In the genomic region with DNA sequence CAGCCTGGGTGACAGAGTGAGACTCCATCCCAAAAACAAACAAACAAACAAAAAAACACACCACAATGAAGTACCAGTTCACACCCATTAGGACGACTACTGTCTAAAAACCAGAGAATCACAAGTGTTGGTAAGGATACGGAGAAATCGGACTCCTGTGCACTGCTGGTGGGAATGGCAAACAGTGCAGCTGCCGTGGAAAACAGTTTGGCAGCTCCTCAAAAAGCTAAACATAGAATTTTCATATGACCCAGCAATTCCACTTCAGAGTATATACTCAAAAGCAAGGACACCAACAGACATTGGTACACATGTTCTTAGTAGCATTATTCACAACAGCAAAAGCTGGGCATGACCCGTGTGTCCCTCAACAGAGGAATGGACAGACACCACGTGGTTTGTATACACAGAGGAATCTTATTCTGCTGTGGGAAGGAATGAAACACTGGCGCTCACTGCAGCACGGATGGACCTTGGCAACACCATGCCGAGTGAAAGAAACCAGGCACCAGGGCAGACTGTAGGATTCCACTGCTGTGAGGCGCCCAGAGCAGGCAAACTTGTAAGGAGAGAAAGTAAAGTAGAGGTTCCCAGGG, we compare ENCODE assay signal across 25 cellular contexts. TPM values are rescaled to one million over a fixed set of nuclear protein-coding genes. Genes with fewer than 3 reads are reported as not detected.
DNase-seq lines count a peak whose midpoint lies in the region; ATAC-seq and TF ChIP-seq lines count a peak whose summit lies in the region.
"Had no signal": no experiment of that assay in that cellular context is flagged by ENCODE, and none has a peak within 500 bp of the region (broad histone marks: within the 10 kb centered on the region; RNA-seq: fewer than 3 reads in every experiment).

No MANE protein-coding gene starts in this region.

- H3K4me3 ChIP-seq in AG10803 (ENCODE audit: low read length) (no peak overlapping the region), heart right ventricle (no peak overlapping the region), osteoblast (ENCODE audit: insufficient read depth, low read length) (no peak overlapping the region), H7 (ENCODE audit: insufficient read depth, low read depth, low read length) (no peak overlapping the region), upper lobe of left lung (no peak overlapping the region), GM23338 (no peak overlapping the region)
- H3K4me3 ChIP-seq: ascending aorta, pancreas, SJCRH30, skin epidermis, testis had no signal

- H3K36me3 ChIP-seq in heart right ventricle (no peaks in the 10 kb centered on the region), osteoblast (ENCODE audit: insufficient read depth, low read length) (no peaks in the 10 kb centered on the region), H7 (replicated peaks; ENCODE audit: control insufficient read depth, insufficient read depth, low read length) (no peaks in the 10 kb centered on the region), upper lobe of left lung (no peaks in the 10 kb centered on the region), GM23338 (ENCODE audit: insufficient read depth) (no peaks in the 10 kb centered on the region)
- H3K36me3 ChIP-seq: ascending aorta, pancreas, SJCRH30 had no signal

- H3K9me2 ChIP-seq in GM23338 (ENCODE audit: insufficient read depth), result no peaks in the 10 kb centered on the region

- no peak for TF ChIP-seq EP300 in upper lobe of left lung (IDR thresholded peaks at IDR 0.05)

- H3K79me2 ChIP-seq in osteoblast (ENCODE audit: insufficient read depth, low read length) (no peaks in the 10 kb centered on the region), GM23338 (replicated peaks; ENCODE audit: insufficient read depth) (no peaks in the 10 kb centered on the region)

- no peak overlapping the region for H3K4me3 Mint-ChIP-seq in GM23338
- H3K4me3 Mint-ChIP-seq: activated CD4-positive, alpha-beta T cell treated with anti-CD3 and anti-CD28 coated beads, Interleukin-2, amount 10 ng/mL, durations not matched to agents 7 days and 5 days; natural killer cell treated with Interleukin-12 subunit alpha and Interleukin-12 subunit beta and Interleukin-15 and Interleukin-18, amount 100 ng/mL, for 72 hours; T-helper 1 cell treated with Interleukin-12 subunit alpha and Interleukin-12 subunit beta and Interleukin-4 antibody, amounts not matched to agents 30 μg/mL and 1 μg/mL, for 36 hours had no signal

- H3K4me1 Mint-ChIP-seq in GM23338, result peaks cover 6% of the 10 kb centered on the region; the same call in 2 of the 3 replicates

- H3K36me3 Mint-ChIP-seq in GM23338 (ENCODE audit: low read depth), result no peaks in the 10 kb centered on the region
- H3K36me3 Mint-ChIP-seq: activated naive CD4-positive, alpha-beta T cell treated with anti-CD3 and anti-CD28 coated beads, Interleukin-2, amount 50 U/mL, for 72 hours; CD14-positive monocyte; natural killer cell treated with Interleukin-12 subunit alpha and Interleukin-12 subunit beta and Interleukin-15 and Interleukin-18, amount 100 ng/mL, for 72 hours had no signal

- H3K27ac Mint-ChIP-seq in GM23338, result no peak overlapping the region
- H3K27ac Mint-ChIP-seq: activated CD4-positive, alpha-beta T cell treated with anti-CD3 and anti-CD28 coated beads, Interleukin-2, amount 10 ng/mL, durations not matched to agents 7 days and 5 days; CD14-positive monocyte; T-helper 1 cell treated with Interleukin-12 subunit alpha and Interleukin-12 subunit beta and Interleukin-4 antibody, amounts not matched to agents 30 μg/mL and 1 μg/mL, for 36 hours had no signal

- in situ Hi-C loops in SK-MEL-5 (cut with HindIII; ENCODE audit: low pct_unique_long_range_greater_than_20kb, low sequenced_read_pairs), result no loop called here

- H3K9me3 Mint-ChIP-seq in GM23338, result no peaks in the 10 kb centered on the region
- H3K9me3 Mint-ChIP-seq: activated CD4-positive, alpha-beta T cell treated with anti-CD3 and anti-CD28 coated beads, Interleukin-2, amount 10 ng/mL, durations not matched to agents 7 days and 5 days; activated naive CD4-positive, alpha-beta T cell treated with anti-CD3 and anti-CD28 coated beads, Interleukin-2, amount 50 U/mL, for 72 hours; CD14-positive monocyte; natural killer cell treated with Interleukin-12 subunit alpha and Interleukin-12 subunit beta and Interleukin-15 and Interleukin-18, amount 100 ng/mL, for 72 hours; T-helper 1 cell treated with Interleukin-12 subunit alpha and Interleukin-12 subunit beta and Interleukin-4 antibody, amounts not matched to agents 30 μg/mL and 1 μg/mL, for 36 hours had no signal

- no peaks in the 10 kb centered on the region for H3F3A ChIP-seq in GM23338 (replicated peaks; ENCODE audit: low read depth)

- WGBS in heart right ventricle, 2 donors, result 23 to 42% methylated on average over 10 of the region's 10 CpGs
- 69 to 71% methylated on average over 8 to 10 of the region's 10 CpGs for WGBS in upper lobe of left lung, 2 donors

- H3K4me2 ChIP-seq in osteoblast (ENCODE audit: insufficient read depth, low read length), result no peak overlapping the region
- no peak overlapping the region for H3K4me2 ChIP-seq in GM23338

- no peak for TF ChIP-seq POLR2A in upper lobe of left lung (IDR thresholded peaks at IDR 0.05)

- H3K27me3 Mint-ChIP-seq in GM23338 (ENCODE audit: insufficient read depth, low read depth, poor library complexity), result peaks cover 18% of the 10 kb centered on the region

- H2AFZ ChIP-seq in osteoblast (ENCODE audit: low read length) (peak overlapping the region; percentile 2), GM23338 (no peak overlapping the region)

- ATAC-seq in heart right ventricle (peak; percentile 31 to 77 (median 59)), GM19035 (IDR thresholded peaks at IDR 0.05; ENCODE audit: unreplicated experiment) (no peak), upper lobe of left lung (ENCODE audit: low FRiP score in 2 of 2) (no peak), GM23338 (no peak)
- ATAC-seq: activated naive CD4-positive, alpha-beta T cell treated with anti-CD3 and anti-CD28 coated beads, Interleukin-2, amount 50 U/mL, for 72 hours; natural killer cell treated with Interleukin-12 subunit alpha and Interleukin-12 subunit beta and Interleukin-15 and Interleukin-18, amount 100 ng/mL, for 72 hours had no signal

- intact Hi-C loops in heart right ventricle (cut with DNase I), result no loop called here

- DNase-seq in AG10803 (ENCODE audit: low read depth), result peak; percentile 30
- DNase-seq in SK-MEL-5 (ENCODE audit: low read depth, low spot score), result peak; percentile 32
- DNase-seq in heart right ventricle, result peak in 1 of 2 donors; percentile 29
- no peak for DNase-seq in osteoblast (ENCODE audit: insufficient read length, low spot score, missing footprints)
- no peak for DNase-seq in H7
- no peak for DNase-seq in upper lobe of left lung
- DNase-seq in GM23338 (ENCODE audit: low spot score), result no peak
- DNase-seq: activated CD4-positive, alpha-beta T cell treated with anti-CD3 and anti-CD28 coated beads, Interleukin-2, amount 10 ng/mL, durations not matched to agents 7 days and 5 days; cerebellar nuclear complex; mesenchymal stem cell; NCI-H1092; NCI-H2081; pancreas; stimulated activated CD4-positive, alpha-beta T cell treated with anti-CD3 and anti-CD28 coated beads, Interleukin-1b, Interleukin-23, amount 100 ng/mL, for 48 hours; testis had no signal

- TF ChIP-seq CTCF in AG10803 (conservative IDR thresholded peaks at IDR 0.05; ENCODE audit: low read length), result no peak
- no peak for TF ChIP-seq CTCF in heart right ventricle (IDR thresholded peaks at IDR 0.05)
- TF ChIP-seq CTCF in osteoblast (IDR thresholded peaks at IDR 0.05; ENCODE audit: extremely low read depth, low read depth, low read length), result no peak
- no peak for TF ChIP-seq CTCF in upper lobe of left lung (IDR thresholded peaks at IDR 0.05)
- TF ChIP-seq CTCF in GM23338 (conservative IDR thresholded peaks at IDR 0.05; ENCODE audit: low read depth in 2 of 2), result no peak

- peak overlapping the region in 6 of 10 donors; percentile 21 to 65 (median 52) for H3K27ac ChIP-seq in heart right ventricle
- H3K27ac ChIP-seq in osteoblast (ENCODE audit: low read depth, low read length), result no peak overlapping the region
- no peak overlapping the region for H3K27ac ChIP-seq in upper lobe of left lung
- H3K27ac ChIP-seq in GM23338 (ENCODE audit: low read depth), result no peak overlapping the region
- H3K27ac ChIP-seq: ascending aorta, epithelial cell of prostate, pancreas, SJCRH30, skin epidermis, testis had no signal

- no peaks in the 10 kb centered on the region for H3K9me3 ChIP-seq in heart right ventricle
- no peaks in the 10 kb centered on the region for H3K9me3 ChIP-seq in osteoblast (ENCODE audit: low read depth, low read length)
- no peaks in the 10 kb centered on the region for H3K9me3 ChIP-seq in upper lobe of left lung
- H3K9me3 ChIP-seq: ascending aorta, pancreas, SJCRH30, testis had no signal

- H4K20me1 ChIP-seq in osteoblast (ENCODE audit: insufficient read depth, low read length) (no peaks in the 10 kb centered on the region), GM23338 (replicated peaks; ENCODE audit: insufficient read depth) (no peaks in the 10 kb centered on the region)

- peaks cover 9 to 33% (median 20%) of the 10 kb centered on the region in 9 donors for H3K4me1 ChIP-seq in heart right ventricle
- peaks cover 6% of the 10 kb centered on the region for H3K4me1 ChIP-seq in osteoblast (ENCODE audit: insufficient read depth, low read length)
- peaks cover 5 to 16% (median 6%) of the 10 kb centered on the region in 4 donors for H3K4me1 ChIP-seq in upper lobe of left lung
- H3K4me1 ChIP-seq in GM23338 (ENCODE audit: insufficient read depth), result peaks cover 4% of the 10 kb centered on the region; the same call in 1 of the 2 replicates
- H3K4me1 ChIP-seq: pancreas had no signal

- peaks cover 0 to 18% (median 13%) of the 10 kb centered on the region in 7 donors for H3K27me3 ChIP-seq in heart right ventricle
- peaks cover 27% of the 10 kb centered on the region for H3K27me3 ChIP-seq in osteoblast (ENCODE audit: insufficient read depth, low read length)
- no peaks in the 10 kb centered on the region; the same call in 1 of the 2 replicates for H3K27me3 ChIP-seq in H7 (ENCODE audit: control insufficient read depth, insufficient read depth, low read length)
- no peaks in the 10 kb centered on the region for H3K27me3 ChIP-seq in upper lobe of left lung
- H3K27me3 ChIP-seq in GM23338 (ENCODE audit: insufficient read depth), result peaks cover 3% of the 10 kb centered on the region; the same call in 1 of the 2 replicates
- H3K27me3 ChIP-seq: ascending aorta, pancreas, testis had no signal

RNA-seq across cellular contexts. Expression of a gene that starts 16.0 kb away (rescaled TPM):
- 0.18 and 0.29 TPM in 2 replicates for total RNA-seq in SK-MEL-5 (2014; rRNA removed; shearing (Covaris generic))
- polyA plus RNA-seq in SK-MEL-5 (2015; cell fraction: cytosol; rRNA removed), result 2.2 and 2.7 TPM in 2 replicates
- 0.58 and 2.0 TPM in 2 replicates for polyA plus RNA-seq in SK-MEL-5 (2015; cell fraction: nucleus; rRNA removed)
- total RNA-seq in heart right ventricle, result not detected
- under 1 TPM in 1 of 2 donors, not detected in 1; 0.03 TPM for polyA plus RNA-seq in heart right ventricle
- total RNA-seq in osteoblast, result under 0.01 and 0.29 TPM in 2 replicates
- total RNA-seq in H7 (2014; rRNA removed; shearing (Covaris generic)), result 1.6 and 4.2 TPM in 2 replicates
- total RNA-seq in upper lobe of left lung, result 10 to 100 TPM in 1 of 6 donors, 1 to 10 TPM in 4, under 1 TPM in 1; 0.39 to 11.5 (median 2.5) TPM
- 20.1 and 20.5 TPM in 2 replicates for total RNA-seq in GM23338 (2014; rRNA removed; shearing (Covaris generic))
- 3.4 and 4.1 TPM in 2 replicates for polyA plus RNA-seq in GM23338 (2016; fragmentation: Nextera tagmentation; extraction: Ambion mirVana)
- total RNA-seq: ascending aorta, kidney epithelial cell, SJCRH30 had no signal
- polyA plus RNA-seq: CD14-positive monocyte had no signal

RNA-seq across cellular contexts. Expression of a gene that starts 45.4 kb away (rescaled TPM):
- total RNA-seq in SK-MEL-5 (2014; rRNA removed; shearing (Covaris generic)), result 13.9 and 15.0 TPM in 2 replicates
- 20.7 and 25.8 TPM in 2 replicates for polyA plus RNA-seq in SK-MEL-5 (2015; cell fraction: cytosol; rRNA removed)
- polyA plus RNA-seq in SK-MEL-5 (2015; cell fraction: nucleus; rRNA removed), result 57.7 and 79.1 TPM in 2 replicates
- total RNA-seq in heart right ventricle (10 to 100 TPM in 8 of 10 donors, 1 to 10 TPM in 2; 9.0 to 19.9 (median 13.5) TPM), osteoblast (19.5 and 25.9 TPM in 2 replicates), upper lobe of left lung (10 to 100 TPM; 16.7 to 93.2 (median 25.6) TPM)
- polyA plus RNA-seq in heart right ventricle (10 to 100 TPM in 1 of 2 donors, 1 to 10 TPM in 1; 7.7 to 12.3 TPM), GM23338 (2016; fragmentation: Nextera tagmentation; extraction: Ambion mirVana) (16.0 and 16.1 TPM in 2 replicates)
- total RNA-seq in H7 (2014; rRNA removed; shearing (Covaris generic)), result 17.1 and 26.0 TPM in 2 replicates
- 10.2 and 11.5 TPM in 2 replicates for total RNA-seq in GM23338 (2014; rRNA removed; shearing (Covaris generic))

Comparison
In these comparisons a context has a peak if more than half of its experiments do, and no peak if none do; other contexts are left out.
1. DNase-seq: peak in AG10803 (single experiment) and SK-MEL-5 (single experiment); none in osteoblast (single experiment), H7 (single experiment), upper lobe of left lung (0 of 2) and GM23338 (single experiment).
2. ATAC-seq: peak in heart right ventricle (8 of 8); none in GM19035 (single experiment), upper lobe of left lung (0 of 2) and GM23338 (single experiment).
3. H3K27ac ChIP-seq: peak in heart right ventricle (6 of 10); none in osteoblast (single experiment), upper lobe of left lung (0 of 4) and GM23338 (single experiment).